Comparison of ENCODE assay signal across 8 cellular contexts in genomic region chr1:150549496-150550221, GRCh38. TPM values are rescaled to one million over a fixed set of nuclear protein-coding genes. Genes with fewer than 3 reads are reported as not detected.
DNase-seq lines count a peak whose midpoint lies in the region; ATAC-seq, FAIRE-seq and TF ChIP-seq lines count a peak whose summit lies in the region.

No MANE protein-coding gene starts in this region.

- no peak for FAIRE-seq in frontal cortex (lab: Jason Lieb, UNC)

- H3K4me3 ChIP-seq in AG10803 (ENCODE audit: low read length) (peak overlapping the region; percentile 62), OCI-LY1 (ENCODE audit: low read depth, low read length, poor library complexity, severe bottlenecking) (peak overlapping the region; percentile 33)

- no peaks in the 10 kb centered on the region for H3K36me3 ChIP-seq in OCI-LY1 (ENCODE audit: insufficient read depth, low read length)

- H3K27ac ChIP-seq in OCI-LY1 (ENCODE audit: low read depth, low read length, poor library complexity, severe bottlenecking) (no peak overlapping the region), epithelial cell of prostate (peak overlapping the region; percentile 73)

- peaks cover 6% of the 10 kb centered on the region for H3K4me1 ChIP-seq in OCI-LY1 (ENCODE audit: insufficient read depth, low read length, severe bottlenecking)

- no peaks in the 10 kb centered on the region for H3K9me3 Mint-ChIP-seq in natural killer cell

- H3F3A ChIP-seq in OCI-LY1 (ENCODE audit: insufficient read depth, low read length) = no peaks in the 10 kb centered on the region; the same call in 1 of the 2 replicates

- peak overlapping the region; percentile 84 for H3K4me3 Mint-ChIP-seq in natural killer cell

- peaks cover 0 to 15% of the 10 kb centered on the region in 2 donors for H3K27me3 Mint-ChIP-seq in natural killer cell (ENCODE audit: low read depth in 2 of 2)

- intact Hi-C loops in natural killer cell (cut with micrococcal nuclease) = no loop called here

- H3K79me2 ChIP-seq in OCI-LY1 (ENCODE audit: insufficient read depth, low read length) = no peaks in the 10 kb centered on the region

- H2AFZ ChIP-seq in OCI-LY1 (ENCODE audit: low read length) = no peak overlapping the region

- no peak for ATAC-seq in natural killer cell

- H3K9ac ChIP-seq in OCI-LY1 (ENCODE audit: low read length) = no peak overlapping the region

- H3K9me2 ChIP-seq in OCI-LY1 (ENCODE audit: low read depth, low read length) = no peaks in the 10 kb centered on the region

- no peaks in the 10 kb centered on the region for H4K20me1 ChIP-seq in OCI-LY1 (ENCODE audit: insufficient read depth, low read length)

- peaks cover 4 to 27% of the 10 kb centered on the region in 2 donors for H3K4me1 Mint-ChIP-seq in natural killer cell

- DNase-seq in AG10803 (ENCODE audit: low read depth) (no peak), epithelial cell of prostate (ENCODE audit: low read depth, low spot score) (no peak), natural killer cell (no peak), glomerular visceral epithelial cell (ENCODE audit: extremely low spot score) (no peak), frontal cortex (ENCODE audit: low spot score in 2 of 2) (no peak), germinal center (ENCODE audit: low spot score) (no peak), NCI-H1694 (lab: John Stamatoyannopoulos, UW) (no peak)

- H3K9me3 ChIP-seq in OCI-LY1 (ENCODE audit: low read length) = no peaks in the 10 kb centered on the region

- H3K27me3 ChIP-seq in OCI-LY1 (ENCODE audit: insufficient read depth, low read length) = peaks cover 5% of the 10 kb centered on the region; the same call in 1 of the 2 replicates

- H3K27ac Mint-ChIP-seq in natural killer cell = peak overlapping the region in 1 of 2 donors; percentile 58

- H3K36me3 Mint-ChIP-seq in natural killer cell = no peaks in the 10 kb centered on the region

- peak; percentile 38 for TF ChIP-seq CTCF in AG10803 (conservative IDR thresholded peaks at IDR 0.05; ENCODE audit: low read length)
- no peak for TF ChIP-seq CTCF in OCI-LY1 (IDR thresholded peaks at IDR 0.05; ENCODE audit: low read length)
- TF ChIP-seq CTCF in natural killer cell (IDR thresholded peaks at IDR 0.05) = no peak

- H3K4me2 ChIP-seq in OCI-LY1 (ENCODE audit: low read length) = peak overlapping the region; percentile 34; the same call in 1 of the 2 replicates

RNA-seq across cellular contexts. Expression of gene ADAMTSL4, which starts 0.5 kb away (rescaled TPM):
- total RNA-seq in natural killer cell (1 to 10 TPM; 1.7 to 2.9 (median 2.9) TPM), frontal cortex (under 0.01 TPM)

RNA-seq across cellular contexts. Expression of gene MCL1, which starts 29.8 kb away (rescaled TPM):
- 1,000 to 10,000 TPM in 1 of 3 donors, 100 to 1,000 TPM in 2; 929 to 1,396 (median 938) TPM for total RNA-seq in natural killer cell
- total RNA-seq in frontal cortex = 110 TPM

RNA-seq across cellular contexts. Expression of gene FALEC, which starts 34.1 kb away (rescaled TPM):
- total RNA-seq in natural killer cell = not detected
- 0.41 TPM for total RNA-seq in frontal cortex

RNA-seq across cellular contexts. Expression of gene ECM1, which starts 41.8 kb away (rescaled TPM):
- under 1 TPM in 2 of 3 donors, not detected in 1; 0.42 to 0.43 TPM for total RNA-seq in natural killer cell
- total RNA-seq in frontal cortex = 0.41 TPM
